8 cellular contexts compared by ENCODE assay signal in genomic region chr19:10928563-10929401, GRCh38. TPM values are rescaled to one million over a fixed set of nuclear protein-coding genes. Genes with fewer than 3 reads are reported as not detected.
DNase-seq lines count a peak whose midpoint lies in the region; ATAC-seq lines count a peak whose summit lies in the region.

TSS of gene TIMM29 (plus strand) at chr19:10928811. CDS start at chr19:10928823, 12 bp downstream.
TSS of gene YIPF2 (minus strand) at chr19:10928639. CDS start at chr19:10928410, 229 bp downstream.

- H3K4me1 Mint-ChIP-seq in activated T-helper 1 cell treated with anti-CD3 and anti-CD28 coated beads, Interleukin-12 subunit alpha, Interleukin-12 subunit beta, Interleukin-2, Interleukin-4 antibody, amounts not matched to agents 30 ng/mL and 10 ng/mL and 1 ng/mL, durations not matched to agents 14 hours and 24 hours and 36 hours (ENCODE audit: low read depth): peaks cover 11% of the 10 kb centered on the region
- peaks cover 12 to 39% (median 21%) of the 10 kb centered on the region in 3 donors for H3K4me1 Mint-ChIP-seq in naive B cell
- H3K4me1 Mint-ChIP-seq in stimulated activated memory B cell treated with anti-CD40 and anti-IgM and Interleukin-4, amounts not matched to agents 10 μg/mL and 1 μg/mL and 100 μg/mL, for 72 hours: peaks cover 18% of the 10 kb centered on the region

- H3K4me3 ChIP-seq in Karpas-422 (ENCODE audit: low read length): peak within 1 kb of the TSS; percentile 99

- peaks cover 22% of the 10 kb centered on the region for H3K4me1 ChIP-seq in Karpas-422 (ENCODE audit: low read length)

- peak within 1 kb of the TSS; percentile 94 for H3K4me3 Mint-ChIP-seq in activated T-helper 1 cell treated with anti-CD3 and anti-CD28 coated beads, Interleukin-12 subunit alpha, Interleukin-12 subunit beta, Interleukin-2, Interleukin-4 antibody, amounts not matched to agents 30 ng/mL and 10 ng/mL and 1 ng/mL, durations not matched to agents 14 hours and 24 hours and 36 hours
- peak within 1 kb of the TSS; percentile 85 to 95 (median 91) for H3K4me3 Mint-ChIP-seq in naive B cell
- H3K4me3 Mint-ChIP-seq in stimulated activated memory B cell treated with anti-CD40 and anti-IgM and Interleukin-4, amounts not matched to agents 10 μg/mL and 1 μg/mL and 100 μg/mL, for 72 hours: peak within 1 kb of the TSS; percentile 96

- peak within 1 kb of the TSS; percentile 99 for H3K4me2 ChIP-seq in Karpas-422 (ENCODE audit: low read depth, low read length, poor library complexity, severe bottlenecking)

- no peaks in the 10 kb centered on the region for H3K27me3 Mint-ChIP-seq in activated T-helper 1 cell treated with anti-CD3 and anti-CD28 coated beads, Interleukin-12 subunit alpha, Interleukin-12 subunit beta, Interleukin-2, Interleukin-4 antibody, amounts not matched to agents 30 ng/mL and 10 ng/mL and 1 ng/mL, durations not matched to agents 14 hours and 24 hours and 36 hours (ENCODE audit: insufficient read depth)
- no peaks in the 10 kb centered on the region for H3K27me3 Mint-ChIP-seq in naive B cell
- no peaks in the 10 kb centered on the region for H3K27me3 Mint-ChIP-seq in stimulated activated memory B cell treated with anti-CD40 and anti-IgM and Interleukin-4, amounts not matched to agents 10 μg/mL and 1 μg/mL and 100 μg/mL, for 72 hours

- intact Hi-C loops in activated T-helper 1 cell treated with anti-CD3 and anti-CD28 coated beads, Interleukin-12 subunit alpha, Interleukin-12 subunit beta, Interleukin-2, Interleukin-4 antibody, amounts not matched to agents 30 ng/mL and 10 ng/mL and 1 ng/mL, durations not matched to agents 14 hours and 24 hours and 36 hours (cut with micrococcal nuclease): loop anchor here (1.0 to 2.0 kb wide), 7 partner anchors 32 to 507 kb away; partner anchors contain the start of genes CARM1, LDLR, ODAD3 and PRKCSH

- peak within 1 kb of the TSS; percentile 85 for H3K27ac Mint-ChIP-seq in activated T-helper 1 cell treated with anti-CD3 and anti-CD28 coated beads, Interleukin-12 subunit alpha, Interleukin-12 subunit beta, Interleukin-2, Interleukin-4 antibody, amounts not matched to agents 30 ng/mL and 10 ng/mL and 1 ng/mL, durations not matched to agents 14 hours and 24 hours and 36 hours
- H3K27ac Mint-ChIP-seq in naive B cell: peak within 1 kb of the TSS; percentile 58 to 94 (median 90)
- H3K27ac Mint-ChIP-seq in stimulated activated memory B cell treated with anti-CD40 and anti-IgM and Interleukin-4, amounts not matched to agents 10 μg/mL and 1 μg/mL and 100 μg/mL, for 72 hours: peak within 1 kb of the TSS; percentile 83

- H3K79me2 ChIP-seq in Karpas-422 (ENCODE audit: low read length): peaks cover 43% of the 10 kb centered on the region

- H3K27me3 ChIP-seq in Karpas-422 (ENCODE audit: low read length): no peaks in the 10 kb centered on the region

- H3K36me3 ChIP-seq in Karpas-422 (ENCODE audit: insufficient read depth, low read length): peaks cover 5% of the 10 kb centered on the region; the same call in 1 of the 2 replicates

- DNase-seq in DMS53 (lab: John Stamatoyannopoulos, UW): peak; percentile 97
- peak; percentile 99 for DNase-seq in Karpas-422
- peak; percentile 99 for DNase-seq in RKO (ENCODE audit: low spot score)
- peak; percentile 92 for DNase-seq in activated T-helper 1 cell treated with anti-CD3 and anti-CD28 coated beads, Interleukin-12 subunit alpha, Interleukin-12 subunit beta, Interleukin-2, Interleukin-4 antibody, amounts not matched to agents 30 ng/mL and 10 ng/mL and 1 ng/mL, durations not matched to agents 14 hours and 24 hours and 36 hours (ENCODE audit: low spot score)
- peak; percentile 97 for DNase-seq in fibroblast of gingiva (ENCODE audit: low read depth)
- DNase-seq in naive B cell: peak; percentile 72

- peaks cover 9% of the 10 kb centered on the region; the same call in 1 of the 2 replicates for H4K20me1 ChIP-seq in Karpas-422 (ENCODE audit: insufficient read depth, low read depth, low read length)

- H3K9me3 ChIP-seq in Karpas-422 (ENCODE audit: low read length): no peaks in the 10 kb centered on the region

- H3K9me3 Mint-ChIP-seq in activated T-helper 1 cell treated with anti-CD3 and anti-CD28 coated beads, Interleukin-12 subunit alpha, Interleukin-12 subunit beta, Interleukin-2, Interleukin-4 antibody, amounts not matched to agents 30 ng/mL and 10 ng/mL and 1 ng/mL, durations not matched to agents 14 hours and 24 hours and 36 hours: no peaks in the 10 kb centered on the region
- H3K9me3 Mint-ChIP-seq in naive B cell: no peaks in the 10 kb centered on the region
- no peaks in the 10 kb centered on the region for H3K9me3 Mint-ChIP-seq in stimulated activated memory B cell treated with anti-CD40 and anti-IgM and Interleukin-4, amounts not matched to agents 10 μg/mL and 1 μg/mL and 100 μg/mL, for 72 hours

- ATAC-seq in GM21786 (IDR thresholded peaks at IDR 0.05; ENCODE audit: unreplicated experiment) (peak; percentile 75), naive B cell (ENCODE audit: low read depth in 2 of 2) (peak; percentile 83 to 84)
- peak; percentile 93 for ATAC-seq in stimulated activated memory B cell treated with anti-CD40 and anti-IgM and Interleukin-4, amounts not matched to agents 10 μg/mL and 1 μg/mL and 100 μg/mL, for 72 hours

- H3K36me3 Mint-ChIP-seq in activated T-helper 1 cell treated with anti-CD3 and anti-CD28 coated beads, Interleukin-12 subunit alpha, Interleukin-12 subunit beta, Interleukin-2, Interleukin-4 antibody, amounts not matched to agents 30 ng/mL and 10 ng/mL and 1 ng/mL, durations not matched to agents 14 hours and 24 hours and 36 hours (ENCODE audit: low read depth): peaks cover 16% of the 10 kb centered on the region
- H3K36me3 Mint-ChIP-seq in naive B cell: no peaks in the 10 kb centered on the region
- H3K36me3 Mint-ChIP-seq in stimulated activated memory B cell treated with anti-CD40 and anti-IgM and Interleukin-4, amounts not matched to agents 10 μg/mL and 1 μg/mL and 100 μg/mL, for 72 hours: peaks cover 16% of the 10 kb centered on the region

- no peaks in the 10 kb centered on the region for H3K9me2 ChIP-seq in Karpas-422 (replicated peaks; ENCODE audit: insufficient read depth, low read length)

- H3K27ac ChIP-seq in Karpas-422 (ENCODE audit: low read length): peak within 1 kb of the TSS; percentile 60

- H2AFZ ChIP-seq in Karpas-422 (ENCODE audit: low read length): peak within 1 kb of the TSS; percentile 81

- H3K9ac ChIP-seq in Karpas-422 (ENCODE audit: low read length): peak within 1 kb of the TSS; percentile 95

RNA-seq across cellular contexts. Expression of gene TIMM29, which starts in this region (rescaled TPM):
- total RNA-seq in Karpas-422 (2014; rRNA removed; shearing (Covaris generic); ENCODE audit: low replicate concordance): 16.5 and 28.1 TPM in 2 replicates
- total RNA-seq in activated T-helper 1 cell treated with anti-CD3 and anti-CD28 coated beads, Interleukin-12 subunit alpha, Interleukin-12 subunit beta, Interleukin-2, Interleukin-4 antibody, amounts not matched to agents 30 ng/mL and 10 ng/mL and 1 ng/mL, durations not matched to agents 14 hours and 24 hours and 36 hours: 22.6 and 22.7 TPM in 2 replicates
- polyA plus RNA-seq in naive B cell (ENCODE audit: low read depth in 6 of 6): 10 to 100 TPM in 5 of 6 donors, 1 to 10 TPM in 1; 4.3 to 24.0 (median 17.9) TPM

RNA-seq across cellular contexts. Expression of gene YIPF2, which starts in this region (rescaled TPM):
- total RNA-seq in Karpas-422 (2014; rRNA removed; shearing (Covaris generic); ENCODE audit: low replicate concordance): 26.8 and 45.6 TPM in 2 replicates
- total RNA-seq in activated T-helper 1 cell treated with anti-CD3 and anti-CD28 coated beads, Interleukin-12 subunit alpha, Interleukin-12 subunit beta, Interleukin-2, Interleukin-4 antibody, amounts not matched to agents 30 ng/mL and 10 ng/mL and 1 ng/mL, durations not matched to agents 14 hours and 24 hours and 36 hours: 28.8 and 29.5 TPM in 2 replicates
- 10 to 100 TPM in 2 of 6 donors, 1 to 10 TPM in 4; 3.7 to 18.5 (median 7.4) TPM for polyA plus RNA-seq in naive B cell (ENCODE audit: low read depth in 6 of 6)

Comparison
In these comparisons a context has a peak if more than half of its experiments do, and no peak if none do; other contexts are left out.
1. Peak in every context shown above with its lines: DNase-seq, ATAC-seq, H3K4me3 ChIP-seq and H3K27ac ChIP-seq.